In genomic region chr17:69523252-69523861, GRCh38 we compare ENCODE assay signal across 8 cellular contexts.
DNase-seq lines count a peak whose midpoint lies in the region; ATAC-seq and TF ChIP-seq lines count a peak whose summit lies in the region.

No MANE protein-coding gene starts in this region.

- DNase-seq in AML-193 (lab: John Stamatoyannopoulos, UW) (peak; percentile 14 to 45), NCI-H2227 treated with DMSO at 0.1 percent for 48 hours (lab: John Stamatoyannopoulos, UW) (peak; percentile 35), astrocyte of the cerebellum (ENCODE audit: low read depth) (peak; percentile 31), iPS-NIHi7 (ENCODE audit: extremely low spot score) (peak; percentile 63), testis (peak; percentile 45)

- in situ Hi-C loops in astrocyte of the cerebellum (cut with HindIII; ENCODE audit: low sequenced_read_pairs) = no loop called here

- H3K27ac ChIP-seq in testis = no peak overlapping the region

- H3K36me3 ChIP-seq in testis (ENCODE audit: low read depth, missing control alignments) = no peaks in the 10 kb centered on the region

- ATAC-seq in GM18511 (IDR thresholded peaks at IDR 0.05; ENCODE audit: unreplicated experiment) (peak; percentile 73), HG02981 (IDR thresholded peaks at IDR 0.05; ENCODE audit: unreplicated experiment) (peak; percentile 69), GM18505 (IDR thresholded peaks at IDR 0.05; ENCODE audit: unreplicated experiment) (no peak)

- TF ChIP-seq CTCF in astrocyte of the cerebellum (IDR thresholded peaks at IDR 0.05; ENCODE audit: low read depth, low read length, missing control alignments) (peak; percentile 81), testis (IDR thresholded peaks at IDR 0.05) (peak; percentile 64 to 77 (median 67))

- no peaks in the 10 kb centered on the region for H3K9me3 ChIP-seq in testis

- TF ChIP-seq POLR2A in testis (IDR thresholded peaks at IDR 0.05) (no peak), GM18505 (IDR thresholded peaks at IDR 0.05; ENCODE audit: borderline replicate concordance, extremely low read depth, insufficient read depth, insufficient read length) (no peak)

- H3K4me1 ChIP-seq in testis = no peaks in the 10 kb centered on the region

- WGBS in testis, 2 donors = 56 to 66% methylated on average over 7 of the region's 7 CpGs

- intact Hi-C loops in testis (cut with DNase I; ENCODE audit: low total_unique reads) = no loop called here

- H3K27me3 ChIP-seq in testis = no peaks in the 10 kb centered on the region

- H3K4me3 ChIP-seq in astrocyte of the cerebellum (ENCODE audit: low read depth, low read length) = no peak overlapping the region
- no peak overlapping the region for H3K4me3 ChIP-seq in testis
